31 cellular contexts compared by ENCODE assay signal in the genomic region with DNA sequence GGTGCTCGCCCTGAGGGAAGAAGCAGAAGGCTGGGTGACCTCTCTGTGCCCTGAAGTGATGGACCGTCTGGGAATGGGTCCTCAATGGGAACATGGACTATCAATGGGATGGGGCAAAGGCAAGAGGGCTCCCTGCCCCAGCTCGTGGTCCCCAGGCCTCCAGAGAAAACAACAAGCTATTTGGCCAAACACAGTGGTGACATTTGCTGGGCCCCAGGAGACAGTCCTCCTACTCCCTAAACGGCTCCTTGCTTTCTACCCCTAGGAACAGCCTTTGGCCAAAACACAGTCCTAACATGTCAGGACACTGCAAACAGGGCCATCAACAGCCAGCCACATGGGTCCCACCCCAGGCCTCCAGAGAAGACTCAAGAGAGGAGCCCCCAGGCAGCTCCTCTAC.
"Had no signal": no experiment of that assay in that cellular context is flagged by ENCODE, and none has a peak within 500 bp of the region (broad histone marks: within the 10 kb centered on the region; RNA-seq: fewer than 3 reads in every experiment).

No MANE protein-coding gene starts in this region.

- H3K9me3 ChIP-seq: ascending aorta, breast epithelium, colonic mucosa, esophagus squamous epithelium, gastroesophageal sphincter had no signal

- DNase-seq: activated CD4-positive, alpha-beta memory T cell treated with anti-CD3 and anti-CD28 coated beads for 36 hours; activated CD4-positive, alpha-beta T cell treated with anti-CD3 and anti-CD28 coated beads for 36 hours; activated CD4-positive, alpha-beta T cell treated with anti-CD3 and anti-CD28 coated beads, Interleukin-2, amount 10 ng/mL, durations not matched to agents 24 days and 14 days; activated CD4-positive, CD25-positive, alpha-beta regulatory T cell; activated CD4-positive, CD25-positive, alpha-beta regulatory T cell treated with anti-CD3 and anti-CD28 coated beads, Interleukin-2, amount 50 U/mL, for 72 hours; activated CD8-positive, alpha-beta memory T cell treated with anti-CD3 and anti-CD28 coated beads, Interleukin-2, amount 10 ng/mL, durations not matched to agents 7 days and 5 days; activated CD8-positive, alpha-beta memory T cell treated with anti-CD3 and anti-CD28 coated beads, Interleukin-2, amount 50 U/mL, for 4 hours; activated CD8-positive, alpha-beta T cell treated with anti-CD3 and anti-CD28 coated beads, Interleukin-2, amount 10 ng/mL, durations not matched to agents 7 days and 5 days; activated effector memory CD4-positive, alpha-beta T cell treated with Interleukin-2 at 50 U/mL for 16 hours; activated gamma-delta T cell treated with Interleukin-2 at 50 U/mL for 16 hours; activated naive CD4-positive, alpha-beta T cell treated with anti-CD3 and anti-CD28 coated beads for 36 hours; activated naive CD8-positive, alpha-beta T cell treated with anti-CD3 and anti-CD28 coated beads, Interleukin-2, amount 10 ng/mL, durations not matched to agents 7 days and 5 days; activated T-cell treated with anti-CD3 and anti-CD28 coated beads, Interleukin-2, amount 50 U/mL, for 1 hour; central memory CD4-positive, alpha-beta T cell; cerebellar nuclear complex; colonic mucosa; effector CD8-positive, alpha-beta T cell; esophagus squamous epithelium; foreskin melanocyte; T-helper 1 cell; T-helper 2 cell had no signal

- H3K4me3 ChIP-seq: ascending aorta, breast epithelium, cardiac muscle cell, colonic mucosa, esophagus squamous epithelium, gastroesophageal sphincter had no signal

- H3K9me3 Mint-ChIP-seq: activated CD4-positive, alpha-beta memory T cell treated with anti-CD3 and anti-CD28 coated beads for 36 hours; activated CD4-positive, alpha-beta T cell treated with anti-CD3 and anti-CD28 coated beads, Interleukin-2, amount 10 ng/mL, durations not matched to agents 24 days and 14 days; activated naive CD4-positive, alpha-beta T cell treated with anti-CD3 and anti-CD28 coated beads for 36 hours; activated naive CD4-positive, alpha-beta T cell treated with anti-CD3 and anti-CD28 coated beads, Interleukin-2, amount 50 U/mL, for 72 hours; activated naive CD8-positive, alpha-beta T cell treated with anti-CD3 and anti-CD28 coated beads, Interleukin-2, amount 10 ng/mL, durations not matched to agents 7 days and 5 days; activated T-helper 17 cell treated with anti-CD3 and anti-CD28 coated beads, Interleukin-2, amount 50 U/mL, for 72 hours; brain had no signal

- H3K36me3 ChIP-seq: breast epithelium, colonic mucosa had no signal

- H3K27me3 ChIP-seq: ascending aorta, breast epithelium, cardiac muscle cell, colonic mucosa, esophagus squamous epithelium, gastroesophageal sphincter had no signal

- H3K27me3 Mint-ChIP-seq: activated CD4-positive, alpha-beta memory T cell treated with anti-CD3 and anti-CD28 coated beads for 36 hours; activated CD4-positive, alpha-beta T cell treated with anti-CD3 and anti-CD28 coated beads for 36 hours; activated CD4-positive, alpha-beta T cell treated with anti-CD3 and anti-CD28 coated beads, Interleukin-2, amount 10 ng/mL, durations not matched to agents 24 days and 14 days; activated CD8-positive, alpha-beta memory T cell treated with anti-CD3 and anti-CD28 coated beads, Interleukin-2, amount 10 ng/mL, durations not matched to agents 7 days and 5 days; activated naive CD8-positive, alpha-beta T cell treated with anti-CD3 and anti-CD28 coated beads, Interleukin-2, amount 10 ng/mL, durations not matched to agents 7 days and 5 days; activated T-helper 17 cell treated with anti-CD3 and anti-CD28 coated beads, Interleukin-2, amount 50 U/mL, for 72 hours had no signal

- FAIRE-seq: endometrium, endothelial cell of umbilical vein had no signal

- H3K4me3 Mint-ChIP-seq: activated CD4-positive, alpha-beta memory T cell treated with anti-CD3 and anti-CD28 coated beads for 36 hours; activated CD4-positive, alpha-beta T cell treated with anti-CD3 and anti-CD28 coated beads for 36 hours; activated CD4-positive, alpha-beta T cell treated with anti-CD3 and anti-CD28 coated beads, Interleukin-2, amount 10 ng/mL, durations not matched to agents 24 days and 14 days; activated CD8-positive, alpha-beta memory T cell treated with anti-CD3 and anti-CD28 coated beads, Interleukin-2, amount 10 ng/mL, durations not matched to agents 7 days and 5 days; activated CD8-positive, alpha-beta T cell treated with anti-CD3 and anti-CD28 coated beads, Interleukin-2, amount 10 ng/mL, durations not matched to agents 7 days and 5 days; activated naive CD4-positive, alpha-beta T cell treated with anti-CD3 and anti-CD28 coated beads for 36 hours; activated naive CD8-positive, alpha-beta T cell treated with anti-CD3 and anti-CD28 coated beads, Interleukin-2, amount 10 ng/mL, durations not matched to agents 7 days and 5 days; activated T-helper 17 cell treated with anti-CD3 and anti-CD28 coated beads, Interleukin-2, amount 50 U/mL, for 72 hours; brain had no signal

- H3K4me1 ChIP-seq: breast epithelium, colonic mucosa had no signal

- H3K27ac Mint-ChIP-seq: activated CD4-positive, alpha-beta T cell treated with anti-CD3 and anti-CD28 coated beads for 36 hours; activated CD4-positive, alpha-beta T cell treated with anti-CD3 and anti-CD28 coated beads, Interleukin-2, amount 10 ng/mL, durations not matched to agents 24 days and 14 days; activated CD8-positive, alpha-beta memory T cell treated with anti-CD3 and anti-CD28 coated beads, Interleukin-2, amount 10 ng/mL, durations not matched to agents 7 days and 5 days; activated CD8-positive, alpha-beta T cell treated with anti-CD3 and anti-CD28 coated beads, Interleukin-2, amount 10 ng/mL, durations not matched to agents 7 days and 5 days; activated naive CD4-positive, alpha-beta T cell treated with anti-CD3 and anti-CD28 coated beads for 36 hours; activated naive CD8-positive, alpha-beta T cell treated with anti-CD3 and anti-CD28 coated beads, Interleukin-2, amount 10 ng/mL, durations not matched to agents 7 days and 5 days; activated T-helper 17 cell treated with anti-CD3 and anti-CD28 coated beads, Interleukin-2, amount 50 U/mL, for 72 hours had no signal

- H3K27ac ChIP-seq: ascending aorta, breast epithelium, cardiac muscle cell, colonic mucosa, epithelial cell of prostate, esophagus squamous epithelium, gastroesophageal sphincter had no signal

- ATAC-seq: activated CD4-positive, alpha-beta T cell treated with anti-CD3 and anti-CD28 coated beads for 36 hours; activated CD8-positive, alpha-beta memory T cell treated with anti-CD3 and anti-CD28 coated beads, Interleukin-2, amount 10 ng/mL, durations not matched to agents 7 days and 5 days; activated CD8-positive, alpha-beta T cell treated with anti-CD3 and anti-CD28 coated beads, Interleukin-2, amount 10 ng/mL, durations not matched to agents 7 days and 5 days; activated T-helper 17 cell treated with anti-CD3 and anti-CD28 coated beads, Interleukin-2, amount 50 U/mL, for 72 hours; gastroesophageal sphincter had no signal

- H3K4me1 Mint-ChIP-seq: brain had no signal
